Comparison of ENCODE assay signal across 19 cellular contexts in genomic region chr12:103978384-103978982, GRCh38.
"Had no signal": no experiment of that assay in that cellular context is flagged by ENCODE, and none has a peak within 500 bp of the region (broad histone marks: within the 10 kb centered on the region; RNA-seq: fewer than 3 reads in every experiment).

No MANE protein-coding gene starts in this region.

- H3K27me3 Mint-ChIP-seq: naive thymus-derived CD4-positive, alpha-beta T cell; progenitor cell of endocrine pancreas had no signal

- H3K27ac Mint-ChIP-seq: activated T-cell treated with anti-CD3 and anti-CD28 coated beads, Interleukin-2, amount 50 U/mL, for 72 hours; progenitor cell of endocrine pancreas; WTC11 had no signal

- H3K4me3 ChIP-seq: dorsolateral prefrontal cortex, lower lobe of right lung, right lobe of liver, SK-N-MC, spleen, upper lobe of left lung had no signal

- ATAC-seq: activated T-cell treated with anti-CD3 and anti-CD28 coated beads, Interleukin-2, amount 50 U/mL, for 72 hours; lower lobe of right lung; naive thymus-derived CD4-positive, alpha-beta T cell; right lobe of liver; WTC11 had no signal

- H3K4me3 Mint-ChIP-seq: activated T-cell treated with anti-CD3 and anti-CD28 coated beads, Interleukin-2, amount 50 U/mL, for 72 hours; WTC11 had no signal

- H3K9me3 Mint-ChIP-seq: activated T-cell treated with anti-CD3 and anti-CD28 coated beads, Interleukin-2, amount 50 U/mL, for 72 hours; WTC11 had no signal

- DNase-seq: activated CD4-positive, alpha-beta T cell treated with anti-CD3 and anti-CD28 coated beads, Interleukin-2, amount 50 U/mL, for 1 hour; activated naive CD4-positive, alpha-beta T cell; activated T-cell treated with anti-CD3 and anti-CD28 coated beads, Interleukin-2, amount 50 U/mL, for 72 hours; amygdala; brain microvascular endothelial cell; dorsolateral prefrontal cortex; hypothalamus; lower lobe of right lung; midbrain; naive thymus-derived CD4-positive, alpha-beta T cell; occipital lobe; right lobe of liver; spleen; stimulated activated CD4-positive, alpha-beta T cell treated with anti-CD3 and anti-CD28 coated beads, Interleukin-1b, Interleukin-23, amount 100 ng/mL, for 48 hours; stimulated activated naive CD4-positive, alpha-beta T cell treated with Interleukin-2 at 50 U/mL for 16 hours; upper lobe of left lung had no signal

- H3K4me1 Mint-ChIP-seq: WTC11 had no signal
